In the genomic region with DNA sequence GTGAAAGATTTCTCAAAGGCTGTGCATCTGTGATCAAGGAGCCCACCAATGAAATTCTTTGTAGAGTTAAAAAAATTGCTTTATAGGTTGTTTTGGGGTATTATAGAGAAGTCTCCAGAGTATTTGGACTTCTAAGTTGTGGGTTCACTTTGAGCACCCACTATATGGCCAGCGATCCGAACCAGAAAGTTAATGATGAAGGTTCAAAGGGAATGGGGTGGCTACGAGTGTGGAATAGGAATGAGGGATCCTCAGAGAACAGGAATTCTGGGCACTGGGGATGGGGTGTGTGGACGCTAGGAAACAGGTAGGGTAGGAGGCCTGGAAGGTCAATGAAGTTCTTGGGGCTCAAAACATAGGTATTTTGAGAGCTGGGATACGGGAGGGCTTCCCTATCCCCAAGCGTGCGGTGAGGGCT, we compare ENCODE assay signal across 9 cellular contexts. TPM values are rescaled to one million over a fixed set of nuclear protein-coding genes. Genes with fewer than 3 reads are reported as not detected.
DNase-seq lines count a peak whose midpoint lies in the region; ATAC-seq and TF ChIP-seq lines count a peak whose summit lies in the region.
"Had no signal": no experiment of that assay in that cellular context is flagged by ENCODE, and none has a peak within 500 bp of the region (broad histone marks: within the 10 kb centered on the region; RNA-seq: fewer than 3 reads in every experiment).

No MANE protein-coding gene starts in this region.

- H3K4me3 ChIP-seq in CD4-positive, CD25-positive, alpha-beta regulatory T cell (ENCODE audit: low read depth, low read length): peak overlapping the region; percentile 74
- peak overlapping the region; percentile 74 for H3K4me3 ChIP-seq in NB4 (ENCODE audit: low read depth, low read length)

- no peaks in the 10 kb centered on the region for H3K9me3 ChIP-seq in CD4-positive, CD25-positive, alpha-beta regulatory T cell (ENCODE audit: control insufficient read depth in 2 of 2, low read length in 2 of 2)

- TF ChIP-seq CTCF in NB4 (IDR thresholded peaks at IDR 0.05; ENCODE audit: low read depth, low read length) (no peak), neural crest cell (conservative IDR thresholded peaks at IDR 0.05) (no peak)

- TF ChIP-seq POLR2A in NB4 (IDR thresholded peaks at IDR 0.05; ENCODE audit: extremely low read depth, insufficient read length): no peak

- peak overlapping the region; percentile 64 for H3K27ac ChIP-seq in CD4-positive, CD25-positive, alpha-beta regulatory T cell (ENCODE audit: insufficient read depth, low read length, poor library complexity, severe bottlenecking)

- H3K4me3 Mint-ChIP-seq in CD4-positive, CD25-positive, alpha-beta regulatory T cell: peak overlapping the region; percentile 93 to 99 (median 94)
- peak overlapping the region; percentile 93 to 98 for H3K4me3 Mint-ChIP-seq in effector memory CD8-positive, alpha-beta T cell
- H3K4me3 Mint-ChIP-seq in neural crest cell: peak overlapping the region; percentile 97

- H3K36me3 Mint-ChIP-seq in CD4-positive, CD25-positive, alpha-beta regulatory T cell: no peaks in the 10 kb centered on the region
- H3K36me3 Mint-ChIP-seq in effector memory CD8-positive, alpha-beta T cell (ENCODE audit: insufficient read depth): peaks cover 7% of the 10 kb centered on the region
- H3K36me3 Mint-ChIP-seq in neural crest cell (ENCODE audit: low read depth): no peaks in the 10 kb centered on the region

- H3K27me3 Mint-ChIP-seq in CD4-positive, CD25-positive, alpha-beta regulatory T cell: peaks cover under 1% of the 10 kb centered on the region
- H3K27me3 Mint-ChIP-seq in effector memory CD8-positive, alpha-beta T cell: no peaks in the 10 kb centered on the region
- no peaks in the 10 kb centered on the region for H3K27me3 Mint-ChIP-seq in neural crest cell (ENCODE audit: low read depth)

- peaks cover 19 to 52% (median 32%) of the 10 kb centered on the region in 4 donors for H3K4me1 Mint-ChIP-seq in CD4-positive, CD25-positive, alpha-beta regulatory T cell
- peaks cover 24 to 34% of the 10 kb centered on the region in 2 donors for H3K4me1 Mint-ChIP-seq in effector memory CD8-positive, alpha-beta T cell (ENCODE audit: low read depth in 2 of 2)
- peaks cover 35% of the 10 kb centered on the region for H3K4me1 Mint-ChIP-seq in neural crest cell

- peak overlapping the region; percentile 71 to 94 (median 93) for H3K27ac Mint-ChIP-seq in CD4-positive, CD25-positive, alpha-beta regulatory T cell
- peak overlapping the region; percentile 78 to 81 for H3K27ac Mint-ChIP-seq in effector memory CD8-positive, alpha-beta T cell
- peak overlapping the region; percentile 85 for H3K27ac Mint-ChIP-seq in neural crest cell (ENCODE audit: unreplicated experiment)

- H3K36me3 ChIP-seq in CD4-positive, CD25-positive, alpha-beta regulatory T cell (ENCODE audit: control insufficient read depth, insufficient read depth, low read length): no peaks in the 10 kb centered on the region

- DNase-seq in CD4-positive, CD25-positive, alpha-beta regulatory T cell: no peak
- DNase-seq in NB4 (ENCODE audit: low read depth) (no peak), neural crest cell (ENCODE audit: low read depth, low spot score) (no peak), left lobe of liver (ENCODE audit: low spot score) (no peak)
- DNase-seq in effector memory CD8-positive, alpha-beta T cell: no peak
- DNase-seq in activated effector memory CD4-positive, alpha-beta T cell treated with Interleukin-2 at 50 U/mL for 16 hours: no peak
- no peak for DNase-seq in stimulated activated CD4-positive, alpha-beta T cell treated with anti-CD3 and anti-CD28 coated beads, Interleukin-12 subunit alpha, Interleukin-12 subunit beta, amount 100 ng/mL, for 4 hours

- no peaks in the 10 kb centered on the region for H3K27me3 ChIP-seq in CD4-positive, CD25-positive, alpha-beta regulatory T cell (ENCODE audit: control insufficient read depth, insufficient read depth, low read length)

- no peak for ATAC-seq in CD4-positive, CD25-positive, alpha-beta regulatory T cell (ENCODE audit: low read depth in 2 of 2)
- ATAC-seq in effector memory CD8-positive, alpha-beta T cell (replicated peaks): no peak
- ATAC-seq in left lobe of liver (no peak), HG03460 (IDR thresholded peaks at IDR 0.05; ENCODE audit: unreplicated experiment) (no peak)

- peaks cover 36% of the 10 kb centered on the region for H3K4me1 ChIP-seq in CD4-positive, CD25-positive, alpha-beta regulatory T cell (ENCODE audit: control insufficient read depth, insufficient read depth, low read length, poor library complexity, severe bottlenecking)

- no peaks in the 10 kb centered on the region for H3K9me3 Mint-ChIP-seq in CD4-positive, CD25-positive, alpha-beta regulatory T cell
- H3K9me3 Mint-ChIP-seq in effector memory CD8-positive, alpha-beta T cell: no peaks in the 10 kb centered on the region
- H3K9me3 Mint-ChIP-seq in neural crest cell: no peaks in the 10 kb centered on the region

RNA-seq across cellular contexts. Expression of a gene that starts 0.8 kb away (rescaled TPM):
- total RNA-seq in CD4-positive, CD25-positive, alpha-beta regulatory T cell: 16.6 TPM
- polyA plus RNA-seq in CD4-positive, CD25-positive, alpha-beta regulatory T cell: under 1 TPM; 0.33 to 0.63 (median 0.41) TPM
- total RNA-seq in neural crest cell (28.0 and 28.7 TPM in 2 replicates), left lobe of liver (4.7 TPM)

RNA-seq across cellular contexts. Expression of a gene that starts 39.9 kb away (rescaled TPM):
- total RNA-seq in CD4-positive, CD25-positive, alpha-beta regulatory T cell: not detected
- not detected for polyA plus RNA-seq in CD4-positive, CD25-positive, alpha-beta regulatory T cell
- total RNA-seq in neural crest cell (0.07 TPM in 1 of 2 replicates, not detected in the other), left lobe of liver (not detected)
- total RNA-seq: lung microvascular endothelial cell had no signal

RNA-seq across cellular contexts. Expression of a gene that starts 59.1 kb away (rescaled TPM):
- not detected for total RNA-seq in CD4-positive, CD25-positive, alpha-beta regulatory T cell
- polyA plus RNA-seq in CD4-positive, CD25-positive, alpha-beta regulatory T cell: not detected
- total RNA-seq in neural crest cell (0.07 TPM in 1 of 2 replicates, not detected in the other), left lobe of liver (0.03 TPM)
- total RNA-seq: lung microvascular endothelial cell had no signal
